11 cellular contexts compared by ENCODE assay signal in genomic region chr1:23194119-23194984, GRCh38. TPM values are rescaled to one million over a fixed set of nuclear protein-coding genes. Genes with fewer than 3 reads are reported as not detected.
A peak's percentile ranks its signal among the peaks of the same experiment; 100 is the strongest.
DNase-seq lines count a peak whose midpoint lies in the region; ATAC-seq and TF ChIP-seq lines count a peak whose summit lies in the region.
"Had no signal": no experiment of that assay in that cellular context is flagged by ENCODE, and none has a peak within 500 bp of the region (broad histone marks: within the 10 kb centered on the region; RNA-seq: fewer than 3 reads in every experiment).

No MANE protein-coding gene starts in this region.

- DNase-seq in HCEC 1CT: peak; percentile 91
- DNase-seq in SK-N-SH: no peak
- DNase-seq in fibroblast of mammary gland (ENCODE audit: low read depth): peak; percentile 91
- DNase-seq in stromal cell of bone marrow (ENCODE audit: low read depth): peak; percentile 59
- DNase-seq in NCI-H446 (lab: John Stamatoyannopoulos, UW): no peak
- no peak for DNase-seq in omental fat pad (ENCODE audit: low spot score)
- no peak for DNase-seq in NCI-H1092 (lab: John Stamatoyannopoulos, UW)
- DNase-seq: dorsolateral prefrontal cortex, kidney, NCI-H748 treated with DMSO at 0.1 percent for 48 hours had no signal

- H3K4me3 ChIP-seq in SK-N-SH (ENCODE audit: low read depth in 2 of 2, low read length in 1 of 2) (peak overlapping the region in 1 of 2 experiments; percentile 27; a peak in 1 of 4 replicates), fibroblast of mammary gland (ENCODE audit: control insufficient read depth, low read depth, low read length) (no peak overlapping the region)
- H3K4me3 ChIP-seq: dorsolateral prefrontal cortex had no signal

- H3K4me1 ChIP-seq in SK-N-SH (ENCODE audit: control insufficient read depth in 1 of 2, insufficient read depth in 2 of 2, low read depth in 1 of 2, low read length in 1 of 2): peaks cover 4 to 19% of the 10 kb centered on the region in 2 experiments; a peak in 3 of 4 replicates

- H3K4me2 ChIP-seq in SK-N-SH: peak overlapping the region; percentile 71

- no peak for TF ChIP-seq RAD21 in SK-N-SH (IDR thresholded peaks at IDR 0.05; ENCODE audit: low read length)

- CTCF ChIA-PET in SK-N-SH (lab: Yijun Ruan, JAX): interaction anchor here (0.8 to 5.4 kb wide), 7 partner anchors 10 to 217 kb away, joined by 3 to 67 read pairs (median 7); partner anchors contain the start of gene HTR1D

- no peaks in the 10 kb centered on the region for H3K27me3 ChIP-seq in SK-N-SH (ENCODE audit: insufficient read depth)
- H3K27me3 ChIP-seq: dorsolateral prefrontal cortex had no signal

- POLR2A ChIA-PET in SK-N-SH (lab: Yijun Ruan, JAX): no interaction called here

- 16% methylated on average over 11 of the region's 11 CpGs for WGBS in SK-N-SH (ENCODE audit: low lambda C conversion rate)

- no peaks in the 10 kb centered on the region for H3K79me2 ChIP-seq in SK-N-SH (ENCODE audit: insufficient read depth)

- H3K36me3 ChIP-seq in SK-N-SH (replicated peaks in 1 of 2; ENCODE audit: control insufficient read depth in 1 of 2, insufficient read depth in 2 of 2, low read length in 1 of 2): no peaks in the 10 kb centered on the region

- peak overlapping the region; percentile 68 for H3K9ac ChIP-seq in SK-N-SH

- TF ChIP-seq CTCF in SK-N-SH (IDR thresholded peaks at IDR 0.05) (no peak), fibroblast of mammary gland (conservative IDR thresholded peaks at IDR 0.05; ENCODE audit: control insufficient read depth, insufficient read depth, low read depth, low read length) (no peak), omental fat pad (IDR thresholded peaks at IDR 0.05) (no peak)

- no peaks in the 10 kb centered on the region for H3K9me2 ChIP-seq in SK-N-SH

- H3F3A ChIP-seq in SK-N-SH (replicated peaks; ENCODE audit: insufficient read depth): peaks cover 50% of the 10 kb centered on the region

- H3K9me3 ChIP-seq in SK-N-SH: no peaks in the 10 kb centered on the region

- no peaks in the 10 kb centered on the region for H4K20me1 ChIP-seq in SK-N-SH (ENCODE audit: insufficient read depth)

- peak overlapping the region; percentile 54 to 93; a peak in 3 of 4 replicates for H3K27ac ChIP-seq in SK-N-SH (ENCODE audit: low read depth in 2 of 2, low read length in 1 of 2)
- H3K27ac ChIP-seq: dorsolateral prefrontal cortex had no signal

- peak overlapping the region; percentile 5; the same call in 1 of the 2 replicates for H2AFZ ChIP-seq in SK-N-SH (ENCODE audit: low read depth)

- TF ChIP-seq EP300 in SK-N-SH (IDR thresholded peaks at IDR 0.05; ENCODE audit: borderline replicate concordance in 1 of 2, low read depth in 1 of 2, low read length in 1 of 2): peak in 1 of 2 experiments; percentile 24; a peak in 1 of 4 replicates

- no peak for ATAC-seq in omental fat pad (ENCODE audit: low FRiP score)
- ATAC-seq: activated T-helper 17 cell treated with anti-CD3 and anti-CD28 coated beads, Interleukin-2, amount 50 U/mL, for 72 hours had no signal

TF ChIP-seq in SK-N-SH, 30 proteins besides CTCF, POLR2A, EP300 and RAD21 (continues in another document):
- TF ChIP-seq NFIC (IDR thresholded peaks at IDR 0.05; ENCODE audit: borderline replicate concordance) (peak; percentile 80), RCOR1 (IDR thresholded peaks at IDR 0.05; ENCODE audit: low read length) (no peak), FOXJ3 (CRISPR knock-in tag; IDR thresholded peaks at IDR 0.05) (no peak), GATA2 (CRISPR knock-in tag; IDR thresholded peaks at IDR 0.05) (no peak), MXI1 (IDR thresholded peaks at IDR 0.05; ENCODE audit: low read depth, low read length) (no peak), JUND (IDR thresholded peaks at IDR 0.05) (peak; percentile 26; the same call in 1 of the 2 replicates), NRF1 (IDR thresholded peaks at IDR 0.05; ENCODE audit: low read depth, low read length) (no peak), TCF12 (IDR thresholded peaks at IDR 0.05) (peak; percentile 97), YY1 (IDR thresholded peaks at IDR 0.05; ENCODE audit: low read depth) (no peak), FOXM1 (IDR thresholded peaks at IDR 0.05; ENCODE audit: low read depth) (peak; percentile 61; the same call in 1 of the 2 replicates), RXRA (IDR thresholded peaks at IDR 0.05; ENCODE audit: borderline replicate concordance, low read depth) (no peak), MEF2A (IDR thresholded peaks at IDR 0.05; ENCODE audit: borderline replicate concordance, low read depth) (no peak), TAF1 (IDR thresholded peaks at IDR 0.05; ENCODE audit: borderline replicate concordance, low read depth, low read length) (no peak), CHD2 (IDR thresholded peaks at IDR 0.05; ENCODE audit: low read length, partially characterized antibody) (no peak), MAX (IDR thresholded peaks at IDR 0.05; ENCODE audit: low read depth) (no peak), IRF3 (IDR thresholded peaks at IDR 0.05; ENCODE audit: low read depth, low read length) (no peak), REST (IDR thresholded peaks at IDR 0.05; ENCODE audit: low read depth, low read length) (no peak), FOSL2 (IDR thresholded peaks at IDR 0.05; ENCODE audit: borderline replicate concordance, low read depth) (no peak), POLR2AphosphoS5 (IDR thresholded peaks at IDR 0.05; ENCODE audit: low read depth, low read length) (peak; percentile 84), GABPA (IDR thresholded peaks at IDR 0.05; ENCODE audit: low read depth) (no peak), TEAD4 (IDR thresholded peaks at IDR 0.05; ENCODE audit: borderline replicate concordance, insufficient read depth) (peak; percentile 85; the same call in 1 of the 2 replicates), EZH2phosphoT487 (IDR thresholded peaks at IDR 0.05; ENCODE audit: borderline replicate concordance, low read depth) (no peak), SIN3A (IDR thresholded peaks at IDR 0.05; ENCODE audit: borderline replicate concordance, low read depth, low read length) (peak; percentile 85; the same call in 1 of the 2 replicates)
- TF ChIP-seq, protein P1, sequence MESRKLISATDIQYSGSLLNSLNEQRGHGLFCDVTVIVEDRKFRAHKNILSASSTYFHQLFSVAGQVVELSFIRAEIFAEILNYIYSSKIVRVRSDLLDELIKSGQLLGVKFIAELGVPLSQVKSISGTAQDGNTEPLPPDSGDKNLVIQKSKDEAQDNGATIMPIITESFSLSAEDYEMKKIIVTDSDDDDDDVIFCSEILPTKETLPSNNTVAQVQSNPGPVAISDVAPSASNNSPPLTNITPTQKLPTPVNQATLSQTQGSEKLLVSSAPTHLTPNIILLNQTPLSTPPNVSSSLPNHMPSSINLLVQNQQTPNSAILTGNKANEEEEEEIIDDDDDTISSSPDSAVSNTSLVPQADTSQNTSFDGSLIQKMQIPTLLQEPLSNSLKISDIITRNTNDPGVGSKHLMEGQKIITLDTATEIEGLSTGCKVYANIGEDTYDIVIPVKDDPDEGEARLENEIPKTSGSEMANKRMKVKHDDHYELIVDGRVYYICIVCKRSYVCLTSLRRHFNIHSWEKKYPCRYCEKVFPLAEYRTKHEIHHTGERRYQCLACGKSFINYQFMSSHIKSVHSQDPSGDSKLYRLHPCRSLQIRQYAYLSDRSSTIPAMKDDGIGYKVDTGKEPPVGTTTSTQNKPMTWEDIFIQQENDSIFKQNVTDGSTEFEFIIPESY (IDR thresholded peaks at IDR 0.05; ENCODE audit: borderline replicate concordance, low read depth): no peak

RNA-seq across cellular contexts. Expression of gene HTR1D, which starts 22.9 kb away (rescaled TPM):
- polyA plus RNA-seq in SK-N-SH (2012; rRNA removed): 0.29 and 0.39 TPM in 2 replicates
- 0.29 and 0.31 TPM in 2 replicates for polyA plus RNA-seq in SK-N-SH (2012; cell fraction: cytosol; rRNA removed)
- 0.27 and 0.36 TPM in 2 replicates for polyA plus RNA-seq in SK-N-SH (2012; cell fraction: nucleus; rRNA removed)
- total RNA-seq in omental fat pad: not detected
- total RNA-seq: activated T-helper 17 cell treated with anti-CD3 and anti-CD28 coated beads, Interleukin-2, amount 50 U/mL, for 72 hours had no signal

RNA-seq across cellular contexts. Expression of gene LUZP1, which starts 25.7 kb away (rescaled TPM):
- polyA plus RNA-seq in SK-N-SH (2012; rRNA removed): 8.9 and 12.5 TPM in 2 replicates
- polyA plus RNA-seq in SK-N-SH (2012; cell fraction: cytosol; rRNA removed): 7.7 and 8.8 TPM in 2 replicates
- polyA plus RNA-seq in SK-N-SH (2012; cell fraction: nucleus; rRNA removed): 9.3 and 16.6 TPM in 2 replicates
- total RNA-seq in omental fat pad: 10 to 100 TPM; 20.9 to 35.9 (median 31.3) TPM

Comparison
In these comparisons a context has a peak if more than half of its experiments do, and no peak if none do; other contexts are left out.
1. DNase-seq: peak in HCEC 1CT (single experiment), fibroblast of mammary gland (single experiment) and stromal cell of bone marrow (single experiment); none in SK-N-SH (single experiment), NCI-H446 (0 of 2), omental fat pad (single experiment) and NCI-H1092 (single experiment).